In the genomic region with DNA sequence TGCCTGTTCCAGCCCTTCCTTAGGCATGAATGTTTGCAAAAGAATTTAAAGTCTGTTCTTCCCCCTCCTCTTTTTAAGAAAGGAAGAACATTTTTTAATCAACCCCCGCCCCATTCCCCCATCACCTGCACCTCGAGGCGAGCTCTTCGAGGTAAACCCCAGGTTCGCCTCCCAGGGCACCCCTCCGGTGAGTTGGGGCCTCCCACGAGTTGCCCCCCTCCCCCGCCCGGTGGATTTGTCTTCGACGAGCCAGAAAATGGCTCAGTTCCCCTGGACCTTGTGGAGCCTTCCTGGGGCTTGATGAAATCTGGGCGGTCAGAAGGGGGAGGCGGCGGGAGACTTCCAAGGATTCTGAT, we compare ENCODE assay signal across 10 cellular contexts. TPM values are rescaled to one million over a fixed set of nuclear protein-coding genes. Genes with fewer than 3 reads are reported as not detected.
DNase-seq lines count a peak whose midpoint lies in the region; ATAC-seq and TF ChIP-seq lines count a peak whose summit lies in the region.
"Had no signal": no experiment of that assay in that cellular context is flagged by ENCODE, and none has a peak within 500 bp of the region (broad histone marks: within the 10 kb centered on the region; RNA-seq: fewer than 3 reads in every experiment).

No MANE protein-coding gene starts in this region.

- H3K36me3 ChIP-seq in BLaER1 treated with 17β-estradiol and CSF1 and Interleukin-3, amounts not matched to agents 10 nM and 100 nM, result no peaks in the 10 kb centered on the region
- H3K36me3 ChIP-seq in HAP-1 (replicated peaks), result no peaks in the 10 kb centered on the region
- no peaks in the 10 kb centered on the region for H3K36me3 ChIP-seq in mammary epithelial cell (ENCODE audit: insufficient read depth, low read length)
- H3K36me3 ChIP-seq: thoracic aorta had no signal

- dilution Hi-C loops in mammary epithelial cell (cut with HindIII; ENCODE audit: low sequenced_read_pairs), result no loop called here

- H3K4me1 Mint-ChIP-seq in mesothelial cell of epicardium, result peaks cover 19% of the 10 kb centered on the region

- no peak overlapping the region for H3K27ac ChIP-seq in BLaER1 treated with 17β-estradiol and CSF1 and Interleukin-3, amounts not matched to agents 10 nM and 100 nM
- H3K27ac ChIP-seq in mammary epithelial cell (ENCODE audit: insufficient read depth, low read depth, low read length), result peak overlapping the region; percentile 53
- H3K27ac ChIP-seq: thoracic aorta had no signal

- H2AFZ ChIP-seq in mammary epithelial cell (ENCODE audit: low read depth, low read length), result peak overlapping the region; percentile 97

- H3K9ac ChIP-seq in BLaER1 treated with 17β-estradiol and CSF1 and Interleukin-3, amounts not matched to agents 10 nM and 100 nM, result no peak overlapping the region
- no peak overlapping the region for H3K9ac ChIP-seq in mammary epithelial cell (ENCODE audit: insufficient read depth, low read length)

- ATAC-seq in left colon (no peak), HG02970 (IDR thresholded peaks at IDR 0.05; ENCODE audit: low FRiP score, unreplicated experiment) (no peak), GM18498 (IDR thresholded peaks at IDR 0.05; ENCODE audit: unreplicated experiment) (no peak)

- H3K4me2 ChIP-seq in BLaER1 treated with 17β-estradiol and CSF1 and Interleukin-3, amounts not matched to agents 10 nM and 100 nM, result peak overlapping the region in 10 of 11 experiments; percentile 46 to 95 (median 88); a peak in 15 of 22 replicates
- H3K4me2 ChIP-seq in mammary epithelial cell (ENCODE audit: insufficient read depth, low read depth, low read length), result peak overlapping the region; percentile 99

- peaks cover 59 to 77% (median 70%) of the 10 kb centered on the region in 11 experiments for H3K27me3 ChIP-seq in BLaER1 treated with 17β-estradiol and CSF1 and Interleukin-3, amounts not matched to agents 10 nM and 100 nM
- H3K27me3 ChIP-seq in HAP-1 (ENCODE audit: low read depth) (peaks cover 72% of the 10 kb centered on the region), mammary epithelial cell (ENCODE audit: insufficient read depth, low read length) (no peaks in the 10 kb centered on the region)

- H3K4me3 ChIP-seq in BLaER1 treated with 17β-estradiol and CSF1 and Interleukin-3, amounts not matched to agents 10 nM and 100 nM, result peak overlapping the region in 8 of 10 experiments; percentile 36 to 69 (median 56); a peak in 9 of 20 replicates
- H3K4me3 ChIP-seq in HAP-1, result peak overlapping the region; percentile 32
- H3K4me3 ChIP-seq in mammary epithelial cell (replicated peaks in 1 of 3; ENCODE audit: insufficient read depth in 1 of 3, low read depth in 2 of 3, low read length in 3 of 3), result peak overlapping the region; percentile 58 to 82 (median 77)

- peaks cover 0 to 13% (median 4%) of the 10 kb centered on the region in 11 experiments; a peak in 7 of 22 replicates for H4K20me1 ChIP-seq in BLaER1 treated with 17β-estradiol and CSF1 and Interleukin-3, amounts not matched to agents 10 nM and 100 nM
- H4K20me1 ChIP-seq in mammary epithelial cell (ENCODE audit: insufficient read depth, low read length), result no peaks in the 10 kb centered on the region

- DNase-seq in HAP-1 (ENCODE audit: low spot score in 2 of 2), result no peak
- DNase-seq in mammary epithelial cell, result no peak
- DNase-seq in mesothelial cell of epicardium (ENCODE audit: low spot score in 2 of 2, unreplicated experiment in 2 of 2), result no peak
- no peak for DNase-seq in left colon
- DNase-seq in globus pallidus (ENCODE audit: low spot score), result no peak
- DNase-seq: activated CD4-positive, CD25-positive, alpha-beta regulatory T cell treated with anti-CD3 and anti-CD28 coated beads, Interleukin-2, amount 50 U/mL, for 72 hours had no signal

- peaks cover 0 to 38% (median 17%) of the 10 kb centered on the region in 11 experiments; a peak in 17 of 22 replicates for H3K9me3 ChIP-seq in BLaER1 treated with 17β-estradiol and CSF1 and Interleukin-3, amounts not matched to agents 10 nM and 100 nM (replicated peaks in 1 of 11)
- H3K9me3 ChIP-seq in HAP-1, result no peaks in the 10 kb centered on the region
- no peaks in the 10 kb centered on the region for H3K9me3 ChIP-seq in mammary epithelial cell (replicated peaks; ENCODE audit: insufficient read depth, low read length)
- H3K9me3 ChIP-seq: thoracic aorta had no signal

- peaks cover 0 to 40% (median 27%) of the 10 kb centered on the region in 10 experiments; a peak in 17 of 20 replicates for H3K4me1 ChIP-seq in BLaER1 treated with 17β-estradiol and CSF1 and Interleukin-3, amounts not matched to agents 10 nM and 100 nM
- no peaks in the 10 kb centered on the region for H3K4me1 ChIP-seq in HAP-1
- H3K4me1 ChIP-seq in mammary epithelial cell (ENCODE audit: insufficient read depth, low read length), result peaks cover 22% of the 10 kb centered on the region

- WGBS in mammary epithelial cell (ENCODE audit: low coverage, missing lambda C conversion rate), result 24% methylated on average over 12 of the region's 14 CpGs

- intact Hi-C loops in mammary epithelial cell (cut with micrococcal nuclease), result loop anchor here (1.0 to 5.0 kb wide), 2 partner anchors 79 to 218 kb away; partner anchors contain the start of genes KAT14 and PET117
- intact Hi-C loops in left colon (cut with DNase I, micrococcal nuclease), result no loop called here

- TF ChIP-seq CTCF in mammary epithelial cell (conservative IDR thresholded peaks at IDR 0.05 in 1 of 2, IDR thresholded peaks at IDR 0.05 in 1 of 2; ENCODE audit: extremely low read depth in 1 of 2, insufficient read depth in 1 of 2, low read depth in 1 of 2, low read length in 2 of 2), result no peak
- TF ChIP-seq CTCF in mesothelial cell of epicardium (IDR thresholded peaks at IDR 0.05; ENCODE audit: unreplicated experiment), result no peak

- H3K36me3 Mint-ChIP-seq in mesothelial cell of epicardium, result no peaks in the 10 kb centered on the region

- H3K27me3 Mint-ChIP-seq in mesothelial cell of epicardium (ENCODE audit: low read depth), result peaks cover 70% of the 10 kb centered on the region

- BruUV-seq in mammary epithelial cell (replicated peaks; lab: Mats Ljungman, UMichigan), result no TSS peak

- H3K9me3 Mint-ChIP-seq in mesothelial cell of epicardium, result no peaks in the 10 kb centered on the region

- peaks cover 2% of the 10 kb centered on the region for H3K79me2 ChIP-seq in mammary epithelial cell (ENCODE audit: insufficient read depth, low read length)

- H3K4me3 Mint-ChIP-seq in mesothelial cell of epicardium, result peak overlapping the region; percentile 78

- CTCF ChIA-PET in mammary epithelial cell (lab: Charles Lee; ENCODE audit: low non-redundant PET), result interaction anchor here (0.7 kb wide), 1 partner anchor 286 kb away, joined by 3 read pairs; no protein-coding TSS in a partner anchor

- H3K27ac Mint-ChIP-seq in mesothelial cell of epicardium, result peak overlapping the region; percentile 87

- in situ Hi-C loops in HAP-1 (cut with MboI; ENCODE audit: low sequenced_read_pairs), result no loop called here
- in situ Hi-C loops in mammary epithelial cell (cut with MboI; ENCODE audit: low sequenced_read_pairs in 2 of 2), result no loop called here

RNA-seq across cellular contexts. Expression of gene OVOL2, which starts 0.3 kb away (rescaled TPM):
- 1 to 10 TPM; 2.0 to 7.5 TPM for total RNA-seq in mammary epithelial cell
- 6.1 TPM for polyA plus RNA-seq in mammary epithelial cell
- 4.7 TPM for polyA minus RNA-seq in mammary epithelial cell
- total RNA-seq in mesothelial cell of epicardium, result 7.3 to 8.6 TPM (median 8.5 TPM) in 3 replicates
- total RNA-seq in left colon, result 10 to 100 TPM; 17.0 to 21.7 TPM
